In the genomic region with DNA sequence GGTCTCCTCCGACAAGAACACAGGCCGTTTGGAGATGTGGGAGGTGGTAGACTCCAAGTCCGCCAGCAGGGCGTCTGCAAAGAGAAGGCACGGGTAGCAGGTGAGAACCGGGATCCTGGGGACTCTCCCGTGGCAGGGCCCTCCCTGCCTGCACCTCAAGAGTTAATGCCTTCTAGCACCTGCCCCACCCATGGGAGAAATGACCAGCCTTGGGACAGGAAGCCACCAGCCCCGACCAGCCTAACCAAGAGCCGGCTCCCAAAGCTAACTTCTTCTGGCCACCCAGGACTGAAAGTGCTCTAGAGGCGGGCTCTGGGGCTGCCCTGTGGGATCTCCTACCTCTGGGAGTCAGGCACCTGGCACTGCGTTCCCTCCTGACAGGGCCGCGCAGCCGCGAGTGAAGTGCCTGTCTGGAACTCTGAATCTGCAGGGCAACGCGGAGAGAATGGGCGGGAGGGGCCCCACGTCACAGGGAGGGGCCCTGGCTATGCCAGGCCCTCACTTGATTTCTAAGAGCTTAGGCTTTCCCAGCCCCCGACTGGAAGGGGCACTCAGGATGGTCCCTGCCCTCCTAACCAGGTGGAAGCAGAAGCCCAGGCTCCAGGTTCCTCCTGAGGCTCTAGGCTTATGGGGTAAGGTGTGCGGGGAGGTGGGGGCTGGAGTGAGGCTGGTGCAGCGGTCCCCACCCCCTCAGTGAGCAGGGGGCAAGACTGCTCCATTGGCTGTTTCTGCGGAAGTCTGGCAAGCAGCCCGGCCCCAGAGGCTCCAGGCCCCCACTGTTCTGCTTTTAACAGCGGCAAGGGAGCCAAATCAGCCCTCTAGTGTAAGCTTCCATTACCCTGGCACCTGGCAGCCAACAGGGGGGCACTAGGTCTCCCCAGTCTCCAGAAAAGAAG, we compare ENCODE assay signal across 8 cellular contexts. TPM values are rescaled to one million over a fixed set of nuclear protein-coding genes. Genes with fewer than 3 reads are reported as not detected.
DNase-seq lines count a peak whose midpoint lies in the region; ATAC-seq, FAIRE-seq and TF ChIP-seq lines count a peak whose summit lies in the region.

No MANE protein-coding gene starts in this region.

- TF ChIP-seq POLR2A in endothelial cell of umbilical vein (IDR thresholded peaks at IDR 0.05; ENCODE audit: low read depth, low read length) (no peak), HepG2 (IDR thresholded peaks at IDR 0.05; ENCODE audit: insufficient read depth in 1 of 2, low read depth in 2 of 2, low read length in 2 of 2) (no peak)

- in situ Hi-C loops in HepG2 (cut with HindIII; ENCODE audit: extremely low pct_ligation_motif_present, low pct_unique_long_range_greater_than_20kb): no loop called here

- H3K79me2 ChIP-seq in endothelial cell of umbilical vein (ENCODE audit: control insufficient read depth, insufficient read depth, low read length): peaks cover 86% of the 10 kb centered on the region
- H3K79me2 ChIP-seq in HepG2 (ENCODE audit: insufficient read depth, low read length): peaks cover 2% of the 10 kb centered on the region

- TF ChIP-seq RAD21 in HepG2 (CRISPR knock-in tag; IDR thresholded peaks at IDR 0.05): no peak

- peaks cover 36% of the 10 kb centered on the region for H3K4me1 ChIP-seq in endothelial cell of umbilical vein (ENCODE audit: control insufficient read depth, extremely low read depth, insufficient read depth, low read length)
- H3K4me1 ChIP-seq in neutrophil (ENCODE audit: control insufficient read depth in 1 of 2, insufficient read depth in 1 of 2, low read depth in 1 of 2, low read length in 1 of 2): peaks cover 61 to 62% of the 10 kb centered on the region in 2 experiments
- peaks cover 77% of the 10 kb centered on the region for H3K4me1 ChIP-seq in HepG2 (ENCODE audit: insufficient read depth, low read length)

- ATAC-seq in HepG2: no peak

- H3K27me3 ChIP-seq in endothelial cell of umbilical vein (ENCODE audit: control insufficient read depth in 2 of 2, insufficient read depth in 2 of 2, low read length in 2 of 2) (no peaks in the 10 kb centered on the region), neutrophil (no peaks in the 10 kb centered on the region), HepG2 (ENCODE audit: control insufficient read depth in 1 of 2, insufficient read depth in 2 of 2, low read length in 2 of 2) (no peaks in the 10 kb centered on the region), MG63 (no peaks in the 10 kb centered on the region)

- no peaks in the 10 kb centered on the region for H4K20me1 ChIP-seq in endothelial cell of umbilical vein (replicated peaks; ENCODE audit: control insufficient read depth, extremely low read depth, insufficient read depth, low read length)
- no peaks in the 10 kb centered on the region for H4K20me1 ChIP-seq in HepG2 (ENCODE audit: insufficient read depth, low read length)

- TF ChIP-seq EP300 in HepG2 (IDR thresholded peaks at IDR 0.05; ENCODE audit: low read depth in 2 of 2, low read length in 2 of 2) (no peak), HepG2 (CRISPR knock-in tag; IDR thresholded peaks at IDR 0.05; ENCODE audit: borderline replicate concordance) (no peak)

- H3K9me1 ChIP-seq in endothelial cell of umbilical vein (replicated peaks; ENCODE audit: control insufficient read depth, extremely low read depth, insufficient read depth, low read length): no peaks in the 10 kb centered on the region

- H3K9me3 ChIP-seq in endothelial cell of umbilical vein (replicated peaks; ENCODE audit: control insufficient read depth, insufficient read depth, low read length) (no peaks in the 10 kb centered on the region), neutrophil (peaks cover 9% of the 10 kb centered on the region), HepG2 (ENCODE audit: low read length) (no peaks in the 10 kb centered on the region), MG63 (no peaks in the 10 kb centered on the region)

- no peak for TF ChIP-seq CTCF in endothelial cell of umbilical vein (IDR thresholded peaks at IDR 0.05; ENCODE audit: extremely low read depth in 1 of 2, insufficient read depth in 1 of 2, low read depth in 1 of 2, low read length in 2 of 2)
- TF ChIP-seq CTCF in neutrophil (IDR thresholded peaks at IDR 0.05): no peak
- TF ChIP-seq CTCF in HepG2 (CRISPR knock-in tag; IDR thresholded peaks at IDR 0.05): no peak

- CTCF ChIA-PET in endothelial cell of umbilical vein (lab: Charles Lee) (interaction anchor here (1.5 to 10.7 kb wide), 3 partner anchors 24 to 67 kb away, joined by 4 to 1402 read pairs (median 99); partner anchors contain the start of genes PXN, RNU4-1, RNU4-2 and RPLP0), HepG2 (lab: Yijun Ruan, JAX; ENCODE audit: low intra/inter-chr PET ratio, low total read pairs) (no interaction called here), HEK293T (lab: Yijun Ruan, JAX) (interaction anchor here (0.9 to 9.2 kb wide), 2 partner anchors 11 to 41 kb away, joined by 3 to 222 read pairs; partner anchors contain the start of gene PXN)

- H3K27ac ChIP-seq in endothelial cell of umbilical vein (ENCODE audit: insufficient read depth, low read depth, low read length) (no peak overlapping the region), neutrophil (peak overlapping the region; percentile 98), HepG2 (ENCODE audit: extremely low read length, insufficient read depth, low read length) (no peak overlapping the region)

- H2AFZ ChIP-seq in endothelial cell of umbilical vein (ENCODE audit: low read depth, low read length): no peak overlapping the region
- H2AFZ ChIP-seq in HepG2 (ENCODE audit: low read length): no peak overlapping the region

- intact Hi-C loops in endothelial cell of umbilical vein (cut with micrococcal nuclease): no loop called here
- intact Hi-C loops in HepG2 (cut with micrococcal nuclease; ENCODE audit: unreplicated experiment): no loop called here

- dilution Hi-C loops in endothelial cell of umbilical vein (cut with MboI; ENCODE audit: extremely low pct_ligation_motif_present, low sequenced_read_pairs): no loop called here

- DNase-seq in DMS79 (lab: John Stamatoyannopoulos, UW): peak; percentile 89
- DNase-seq in NCI-H2171 treated with DMSO at 0.1 percent for 48 hours (lab: John Stamatoyannopoulos, UW): peak; percentile 87
- no peak for DNase-seq in endothelial cell of umbilical vein (ENCODE audit: low read depth, low spot score)
- DNase-seq in HepG2 (ENCODE audit: low spot score): no peak
- no peak for DNase-seq in MG63
- no peak for DNase-seq in HEK293T (ENCODE audit: extremely low spot score)
- no peak for DNase-seq in NOMO-1 treated with DMSO at 0.1 percent for 48 hours (lab: John Stamatoyannopoulos, UW; ENCODE audit: unreplicated experiment)

- peaks cover 13 to 60% of the 10 kb centered on the region in 2 experiments for H3K36me3 ChIP-seq in endothelial cell of umbilical vein (ENCODE audit: control insufficient read depth in 2 of 2, extremely low read depth in 1 of 2, insufficient read depth in 2 of 2, low read length in 2 of 2)
- peaks cover 68% of the 10 kb centered on the region for H3K36me3 ChIP-seq in neutrophil
- peaks cover 15 to 29% of the 10 kb centered on the region in 2 experiments for H3K36me3 ChIP-seq in HepG2 (replicated peaks in 1 of 2; ENCODE audit: control insufficient read depth in 1 of 2, insufficient read depth in 2 of 2, low read length in 2 of 2)
- H3K36me3 ChIP-seq in MG63: peaks cover 42% of the 10 kb centered on the region

- FAIRE-seq in endothelial cell of umbilical vein (lab: Jason Lieb, UNC) (no peak), HepG2 (lab: Jason Lieb, UNC) (no peak)

- H3K4me3 ChIP-seq in endothelial cell of umbilical vein (replicated peaks in 1 of 3; ENCODE audit: insufficient read depth in 1 of 3, low read depth in 1 of 3, low read length in 3 of 3) (no peak overlapping the region), neutrophil (ENCODE audit: low read depth in 1 of 2, low read length in 1 of 2) (peak overlapping the region; percentile 48 to 55), HepG2 (replicated peaks in 1 of 3; ENCODE audit: insufficient read depth in 1 of 3, low read depth in 2 of 3, low read length in 3 of 3) (no peak overlapping the region), MG63 (no peak overlapping the region)

- POLR2A ChIA-PET in endothelial cell of umbilical vein (lab: Charles Lee): interaction anchor here (0.6 to 8.6 kb wide), 4 partner anchors 24 to 67 kb away, joined by 4 to 88 read pairs (median 22); partner anchors contain the start of genes PXN, RNU4-2 and RPLP0
- POLR2A ChIA-PET in HepG2 (lab: Yijun Ruan, JAX): interaction anchor here (1.2 to 8.7 kb wide), 3 partner anchors 22 to 66 kb away, joined by 3 to 461 read pairs (median 378); partner anchors contain the start of genes PXN, RNU4-1, RNU4-2 and RPLP0
- POLR2A ChIA-PET in HEK293T (lab: Yijun Ruan, JAX): interaction anchor here (9.7 to 10.9 kb wide), 2 partner anchors 24 to 67 kb away, joined by 185 to 269 read pairs; partner anchors contain the start of genes RNU4-1, RNU4-2 and RPLP0

- BruUV-seq in endothelial cell of umbilical vein (replicated peaks; lab: Mats Ljungman, UMichigan): no TSS peak
- BruUV-seq in HepG2 (replicated peaks; lab: Mats Ljungman, UMichigan): no TSS peak

- peak overlapping the region; percentile 8 for H3K9ac ChIP-seq in endothelial cell of umbilical vein (replicated peaks; ENCODE audit: extremely low read depth, insufficient read depth, low read length)
- no peak overlapping the region for H3K9ac ChIP-seq in HepG2 (ENCODE audit: insufficient read depth, low read depth, low read length)

- 90% methylated on average over 16 of the region's 25 CpGs for whole genome bisulfite sequencing in HepG2 (ENCODE audit: low lambda C conversion rate)

- H3K4me2 ChIP-seq in endothelial cell of umbilical vein (ENCODE audit: insufficient read depth, low read length) (no peak overlapping the region), HepG2 (ENCODE audit: low read depth, low read length) (no peak overlapping the region)

RNA-seq across cellular contexts. Expression of gene RPLP0, which starts 23.6 kb away (rescaled TPM):
- total RNA-seq in endothelial cell of umbilical vein (2,020 and 2,099 TPM in 2 replicates), HepG2 (2016; rRNA removed; fragmentation: Illumina TruSeq; extraction: Trizol) (2,915 and 3,025 TPM in 2 replicates)
- polyA plus RNA-seq in endothelial cell of umbilical vein (7,015 and 7,522 TPM in 2 replicates), HepG2 (2011; rRNA removed) (5,570 and 6,229 TPM in 2 replicates)
- 8,040 and 8,266 TPM in 2 replicates for polyA plus RNA-seq in endothelial cell of umbilical vein (2011; cell fraction: cytosol; rRNA removed)
- polyA plus RNA-seq in endothelial cell of umbilical vein (2011; cell fraction: nucleus; rRNA removed): 2,768 and 3,060 TPM in 2 replicates
- polyA plus RNA-seq in endothelial cell of umbilical vein (2012): 2,884 and 3,284 TPM in 2 replicates
- 3,611 and 3,830 TPM in 2 replicates for polyA minus RNA-seq in endothelial cell of umbilical vein
- polyA minus RNA-seq in endothelial cell of umbilical vein (2011; cell fraction: cytosol; rRNA and poly(A)+ RNA removed): 2,139 TPM
- 516 and 595 TPM in 2 replicates for polyA minus RNA-seq in endothelial cell of umbilical vein (2011; cell fraction: nucleus; rRNA and poly(A)+ RNA removed)
- 12,942 and 14,844 TPM in 2 replicates for total RNA-seq in HepG2 (2016; cell fraction: cytosol; rRNA removed; fragmentation: Illumina TruSeq; extraction: Trizol; ENCODE audit: low read depth)
- 2,993 and 3,024 TPM in 2 replicates for total RNA-seq in HepG2 (2016; cell fraction: insoluble cytoplasmic fraction; rRNA removed; fragmentation: Illumina TruSeq; extraction: Trizol)
- total RNA-seq in HepG2 (2016; cell fraction: membrane; rRNA removed; fragmentation: Illumina TruSeq; extraction: Trizol): 11,359 and 11,757 TPM in 2 replicates
- total RNA-seq in HepG2 (2016; cell fraction: nucleus; rRNA removed; fragmentation: Illumina TruSeq; extraction: Trizol): 1,126 and 1,259 TPM in 2 replicates
- polyA plus RNA-seq in HepG2 (2011; cell fraction: cytosol; rRNA removed): 8,040 and 9,457 TPM in 2 replicates
- 2,511 and 2,559 TPM in 2 replicates for polyA plus RNA-seq in HepG2 (2011; cell fraction: nucleus; rRNA removed)
- 2,582 and 3,579 TPM in 2 replicates for polyA plus RNA-seq in HepG2 (2012)
- 15,203 and 16,637 TPM in 2 replicates for polyA plus RNA-seq in HepG2 (2016; cell fraction: cytosol; fragmentation: Illumina TruSeq; extraction: Trizol; ENCODE audit: low read depth)
- polyA plus RNA-seq in HepG2 (2016; cell fraction: insoluble cytoplasmic fraction; fragmentation: Illumina TruSeq; extraction: Trizol; ENCODE audit: low read depth): 2,845 and 2,926 TPM in 2 replicates
- polyA plus RNA-seq in HepG2 (2016; cell fraction: membrane; fragmentation: Illumina TruSeq; extraction: Trizol; ENCODE audit: low read depth): 10,153 and 10,714 TPM in 2 replicates
- 1,939 and 1,982 TPM in 2 replicates for polyA plus RNA-seq in HepG2 (2016; cell fraction: nucleus; fragmentation: Illumina TruSeq; extraction: Trizol; ENCODE audit: insufficient read depth, low read depth)
- 4,147 and 6,586 TPM in 2 replicates for polyA minus RNA-seq in HepG2 (2011; rRNA and poly(A)+ RNA removed; ENCODE audit: low replicate concordance)
- polyA minus RNA-seq in HepG2 (2011; cell fraction: cytosol; rRNA and poly(A)+ RNA removed): 1,238 and 1,297 TPM in 2 replicates
- polyA minus RNA-seq in HepG2 (2011; cell fraction: nucleus; rRNA and poly(A)+ RNA removed): 657 and 805 TPM in 2 replicates
- 5,975 and 7,875 TPM in 2 replicates for total RNA-seq in MG63 (2014; rRNA removed; shearing (Covaris generic); ENCODE audit: low replicate concordance)

RNA-seq across cellular contexts. Expression of gene GCN1, which starts 30.0 kb away (rescaled TPM):
- total RNA-seq in endothelial cell of umbilical vein (79.1 and 101 TPM in 2 replicates), HepG2 (2016; rRNA removed; fragmentation: Illumina TruSeq; extraction: Trizol) (66.7 and 83.0 TPM in 2 replicates)
- polyA plus RNA-seq in endothelial cell of umbilical vein (30.1 and 38.3 TPM in 2 replicates), HepG2 (2011; rRNA removed) (55.3 and 58.2 TPM in 2 replicates)
- polyA plus RNA-seq in endothelial cell of umbilical vein (2011; cell fraction: cytosol; rRNA removed): 27.7 and 31.9 TPM in 2 replicates
- 308 and 543 TPM in 2 replicates for polyA plus RNA-seq in endothelial cell of umbilical vein (2011; cell fraction: nucleus; rRNA removed)
- polyA plus RNA-seq in endothelial cell of umbilical vein (2012): 52.5 and 53.9 TPM in 2 replicates
- 134 and 148 TPM in 2 replicates for polyA minus RNA-seq in endothelial cell of umbilical vein
- 86.0 TPM for polyA minus RNA-seq in endothelial cell of umbilical vein (2011; cell fraction: cytosol; rRNA and poly(A)+ RNA removed)
- polyA minus RNA-seq in endothelial cell of umbilical vein (2011; cell fraction: nucleus; rRNA and poly(A)+ RNA removed): 132 and 142 TPM in 2 replicates
- total RNA-seq in HepG2 (2016; cell fraction: cytosol; rRNA removed; fragmentation: Illumina TruSeq; extraction: Trizol; ENCODE audit: low read depth): 59.7 and 67.2 TPM in 2 replicates
- total RNA-seq in HepG2 (2016; cell fraction: insoluble cytoplasmic fraction; rRNA removed; fragmentation: Illumina TruSeq; extraction: Trizol): 56.9 and 87.0 TPM in 2 replicates
- 19.6 and 22.1 TPM in 2 replicates for total RNA-seq in HepG2 (2016; cell fraction: membrane; rRNA removed; fragmentation: Illumina TruSeq; extraction: Trizol)
- 125 and 128 TPM in 2 replicates for total RNA-seq in HepG2 (2016; cell fraction: nucleus; rRNA removed; fragmentation: Illumina TruSeq; extraction: Trizol)
- 20.5 and 25.6 TPM in 2 replicates for polyA plus RNA-seq in HepG2 (2011; cell fraction: cytosol; rRNA removed)
- 394 and 725 TPM in 2 replicates for polyA plus RNA-seq in HepG2 (2011; cell fraction: nucleus; rRNA removed)
- 47.0 and 60.6 TPM in 2 replicates for polyA plus RNA-seq in HepG2 (2012)
- 1.8 and 2.1 TPM in 2 replicates for polyA plus RNA-seq in HepG2 (2016; cell fraction: cytosol; fragmentation: Illumina TruSeq; extraction: Trizol; ENCODE audit: low read depth)
- polyA plus RNA-seq in HepG2 (2016; cell fraction: insoluble cytoplasmic fraction; fragmentation: Illumina TruSeq; extraction: Trizol; ENCODE audit: low read depth): 33.5 and 45.5 TPM in 2 replicates
- polyA plus RNA-seq in HepG2 (2016; cell fraction: membrane; fragmentation: Illumina TruSeq; extraction: Trizol; ENCODE audit: low read depth): 4.1 and 5.4 TPM in 2 replicates
- 177 and 198 TPM in 2 replicates for polyA plus RNA-seq in HepG2 (2016; cell fraction: nucleus; fragmentation: Illumina TruSeq; extraction: Trizol; ENCODE audit: insufficient read depth, low read depth)
- polyA minus RNA-seq in HepG2 (2011; rRNA and poly(A)+ RNA removed; ENCODE audit: low replicate concordance): 204 and 255 TPM in 2 replicates
- polyA minus RNA-seq in HepG2 (2011; cell fraction: cytosol; rRNA and poly(A)+ RNA removed): 59.8 and 61.6 TPM in 2 replicates
- polyA minus RNA-seq in HepG2 (2011; cell fraction: nucleus; rRNA and poly(A)+ RNA removed): 229 and 237 TPM in 2 replicates
- 39.6 and 76.8 TPM in 2 replicates for total RNA-seq in MG63 (2014; rRNA removed; shearing (Covaris generic); ENCODE audit: low replicate concordance)

RNA-seq across cellular contexts. Expression of gene PXN, which starts 41.0 kb away (rescaled TPM):
- total RNA-seq in endothelial cell of umbilical vein (228 and 258 TPM in 2 replicates), HepG2 (2016; rRNA removed; fragmentation: Illumina TruSeq; extraction: Trizol) (13.6 and 14.2 TPM in 2 replicates)
- polyA plus RNA-seq in endothelial cell of umbilical vein (132 and 192 TPM in 2 replicates), HepG2 (2011; rRNA removed) (13.9 and 14.2 TPM in 2 replicates)
- polyA plus RNA-seq in endothelial cell of umbilical vein (2011; cell fraction: cytosol; rRNA removed): 97.5 and 108 TPM in 2 replicates
- 253 and 301 TPM in 2 replicates for polyA plus RNA-seq in endothelial cell of umbilical vein (2011; cell fraction: nucleus; rRNA removed)
- polyA plus RNA-seq in endothelial cell of umbilical vein (2012): 204 and 280 TPM in 2 replicates
- 119 and 149 TPM in 2 replicates for polyA minus RNA-seq in endothelial cell of umbilical vein
- 23.4 TPM for polyA minus RNA-seq in endothelial cell of umbilical vein (2011; cell fraction: cytosol; rRNA and poly(A)+ RNA removed)
- 96.7 and 110 TPM in 2 replicates for polyA minus RNA-seq in endothelial cell of umbilical vein (2011; cell fraction: nucleus; rRNA and poly(A)+ RNA removed)
- total RNA-seq in HepG2 (2016; cell fraction: cytosol; rRNA removed; fragmentation: Illumina TruSeq; extraction: Trizol; ENCODE audit: low read depth): 2.8 and 2.9 TPM in 2 replicates
- 10.2 and 11.3 TPM in 2 replicates for total RNA-seq in HepG2 (2016; cell fraction: insoluble cytoplasmic fraction; rRNA removed; fragmentation: Illumina TruSeq; extraction: Trizol)
- 10.5 and 13.4 TPM in 2 replicates for total RNA-seq in HepG2 (2016; cell fraction: membrane; rRNA removed; fragmentation: Illumina TruSeq; extraction: Trizol)
- total RNA-seq in HepG2 (2016; cell fraction: nucleus; rRNA removed; fragmentation: Illumina TruSeq; extraction: Trizol): 10.6 and 14.0 TPM in 2 replicates
- polyA plus RNA-seq in HepG2 (2011; cell fraction: cytosol; rRNA removed): 5.8 and 6.3 TPM in 2 replicates
- polyA plus RNA-seq in HepG2 (2011; cell fraction: nucleus; rRNA removed): 34.5 and 43.7 TPM in 2 replicates
- 18.0 and 21.4 TPM in 2 replicates for polyA plus RNA-seq in HepG2 (2012)
- polyA plus RNA-seq in HepG2 (2016; cell fraction: cytosol; fragmentation: Illumina TruSeq; extraction: Trizol; ENCODE audit: low read depth): 3.3 and 3.4 TPM in 2 replicates
- polyA plus RNA-seq in HepG2 (2016; cell fraction: insoluble cytoplasmic fraction; fragmentation: Illumina TruSeq; extraction: Trizol; ENCODE audit: low read depth): 20.0 and 28.0 TPM in 2 replicates
- polyA plus RNA-seq in HepG2 (2016; cell fraction: membrane; fragmentation: Illumina TruSeq; extraction: Trizol; ENCODE audit: low read depth): 14.1 and 14.2 TPM in 2 replicates
- 43.9 and 49.3 TPM in 2 replicates for polyA plus RNA-seq in HepG2 (2016; cell fraction: nucleus; fragmentation: Illumina TruSeq; extraction: Trizol; ENCODE audit: insufficient read depth, low read depth)
- polyA minus RNA-seq in HepG2 (2011; rRNA and poly(A)+ RNA removed; ENCODE audit: low replicate concordance): 26.4 and 40.4 TPM in 2 replicates
- polyA minus RNA-seq in HepG2 (2011; cell fraction: cytosol; rRNA and poly(A)+ RNA removed): 6.4 and 8.2 TPM in 2 replicates
- 10.3 and 10.7 TPM in 2 replicates for polyA minus RNA-seq in HepG2 (2011; cell fraction: nucleus; rRNA and poly(A)+ RNA removed)
- total RNA-seq in MG63 (2014; rRNA removed; shearing (Covaris generic); ENCODE audit: low replicate concordance): 6.4 and 11.5 TPM in 2 replicates

Comparison
In these comparisons a context has a peak if more than half of its experiments do, and no peak if none do; other contexts are left out.
1. DNase-seq: peak in DMS79 (single experiment) and NCI-H2171 treated with DMSO at 0.1 percent for 48 hours (single experiment); none in endothelial cell of umbilical vein (single experiment), HepG2 (single experiment), MG63 (single experiment), HEK293T (single experiment) and NOMO-1 treated with DMSO at 0.1 percent for 48 hours (single experiment).
2. H3K4me3 ChIP-seq: peak in neutrophil (2 of 2); none in endothelial cell of umbilical vein (0 of 3), HepG2 (0 of 3) and MG63 (single experiment).
3. RNA of gene PXN, which starts 41.0 kb away (total RNA-seq): 228 to 258 TPM in endothelial cell of umbilical vein; 2.8 to 14.2 TPM in HepG2 and 6.4 to 11.5 TPM in MG63; every median in the first group is over 10 times any median in the second.